In genomic region chr14:72610096-72610830, GRCh38 we compare ENCODE assay signal across 19 cellular contexts.
DNase-seq lines count a peak whose midpoint lies in the region; ATAC-seq, FAIRE-seq and TF ChIP-seq lines count a peak whose summit lies in the region.
"Had no signal": no experiment of that assay in that cellular context is flagged by ENCODE, and none has a peak within 500 bp of the region (broad histone marks: within the 10 kb centered on the region; RNA-seq: fewer than 3 reads in every experiment).

No MANE protein-coding gene starts in this region.

- no peaks in the 10 kb centered on the region for H4K20me1 ChIP-seq in astrocyte (ENCODE audit: insufficient read depth, low read length)
- H4K20me1 ChIP-seq: BLaER1 had no signal

- TF ChIP-seq CTCF in right atrium auricular region (IDR thresholded peaks at IDR 0.05) (no peak), astrocyte (IDR thresholded peaks at IDR 0.05; ENCODE audit: insufficient read depth, low read depth, low read length) (no peak), Calu3 (IDR thresholded peaks at IDR 0.05; ENCODE audit: unreplicated experiment) (no peak), right lobe of liver (IDR thresholded peaks at IDR 0.05) (no peak)

- H3K27ac ChIP-seq in right atrium auricular region (no peak overlapping the region), right cardiac atrium (ENCODE audit: low read length) (no peak overlapping the region), astrocyte (ENCODE audit: low read depth, low read length) (peak overlapping the region; percentile 98), right lobe of liver (no peak overlapping the region)
- H3K27ac ChIP-seq: BLaER1, HL-60, RWPE1 had no signal

- H3K9me3 Mint-ChIP-seq in astrocyte (ENCODE audit: unreplicated experiment) (peaks cover 1% of the 10 kb centered on the region), Calu3 (ENCODE audit: low read depth, unreplicated experiment) (no peaks in the 10 kb centered on the region)
- H3K9me3 Mint-ChIP-seq: CD8-positive, alpha-beta T cell had no signal

- no peak for FAIRE-seq in astrocyte (lab: Jason Lieb, UNC)
- FAIRE-seq: G401.6 had no signal

- CTCF ChIA-PET in Calu3 (lab: Charles Lee), result interaction anchor here (0.6 kb wide), 1 partner anchor 243 kb away, joined by 3 read pairs; no protein-coding TSS in a partner anchor

- H3K4me1 Mint-ChIP-seq in astrocyte (ENCODE audit: low read depth, unreplicated experiment) (peaks cover 33% of the 10 kb centered on the region), Calu3 (ENCODE audit: low read depth, unreplicated experiment) (peaks cover 13% of the 10 kb centered on the region)

- no peaks in the 10 kb centered on the region for H3K9me3 ChIP-seq in right atrium auricular region
- no peaks in the 10 kb centered on the region for H3K9me3 ChIP-seq in right cardiac atrium (ENCODE audit: control insufficient read depth, low read length)
- no peaks in the 10 kb centered on the region for H3K9me3 ChIP-seq in astrocyte (ENCODE audit: insufficient read depth, low read depth, low read length)
- no peaks in the 10 kb centered on the region for H3K9me3 ChIP-seq in right lobe of liver
- H3K9me3 ChIP-seq: BLaER1 had no signal

- peaks cover 0 to 20% of the 10 kb centered on the region in 2 donors for H3K4me1 ChIP-seq in right atrium auricular region
- peaks cover 14% of the 10 kb centered on the region for H3K4me1 ChIP-seq in right cardiac atrium (ENCODE audit: control insufficient read depth, insufficient read depth, low read length)
- H3K4me1 ChIP-seq in astrocyte (ENCODE audit: insufficient read depth, low read length), result peaks cover 46% of the 10 kb centered on the region
- peaks cover 0 to 11% (median 5%) of the 10 kb centered on the region in 4 donors for H3K4me1 ChIP-seq in right lobe of liver

- H2AFZ ChIP-seq in astrocyte (ENCODE audit: low read depth, low read length), result no peak overlapping the region

- no peaks in the 10 kb centered on the region for H3K79me2 ChIP-seq in astrocyte (ENCODE audit: insufficient read depth, low read length)

- WGBS in right cardiac atrium, result 88% methylated on average over 12 of the region's 12 CpGs
- whole genome bisulfite sequencing in right lobe of liver (ENCODE audit: insufficient coverage, low coverage, low lambda C conversion rate, missing lambda C conversion rate), result 100% methylated on average over 1 of the region's 12 CpGs

- H3K4me3 ChIP-seq in right atrium auricular region (no peak overlapping the region), right cardiac atrium (ENCODE audit: low read length) (no peak overlapping the region), astrocyte (ENCODE audit: insufficient read depth, low read depth, low read length) (no peak overlapping the region), right lobe of liver (no peak overlapping the region)
- H3K4me3 ChIP-seq: BLaER1 had no signal

- H3K36me3 Mint-ChIP-seq in astrocyte (ENCODE audit: low read depth, unreplicated experiment) (no peaks in the 10 kb centered on the region), Calu3 (ENCODE audit: insufficient read depth, unreplicated experiment) (no peaks in the 10 kb centered on the region)
- H3K36me3 Mint-ChIP-seq: CD8-positive, alpha-beta T cell had no signal

- no peak for ATAC-seq in right cardiac atrium
- no peak for ATAC-seq in left lobe of liver
- ATAC-seq in right lobe of liver, result no peak
- ATAC-seq: CD8-positive, alpha-beta T cell had no signal

- H3K36me3 ChIP-seq in right atrium auricular region, result no peaks in the 10 kb centered on the region
- no peaks in the 10 kb centered on the region for H3K36me3 ChIP-seq in astrocyte (ENCODE audit: insufficient read depth, low read length)
- no peaks in the 10 kb centered on the region for H3K36me3 ChIP-seq in right lobe of liver
- H3K36me3 ChIP-seq: BLaER1 had no signal

- no peak overlapping the region for H3K4me3 Mint-ChIP-seq in astrocyte (ENCODE audit: unreplicated experiment)
- H3K4me3 Mint-ChIP-seq in Calu3 (ENCODE audit: low read depth, unreplicated experiment), result no peak overlapping the region
- H3K4me3 Mint-ChIP-seq: CD8-positive, alpha-beta T cell had no signal

- H3K9ac ChIP-seq in astrocyte (ENCODE audit: low read length), result no peak overlapping the region
- H3K9ac ChIP-seq: BLaER1 had no signal

- TF ChIP-seq POLR2A in right lobe of liver (IDR thresholded peaks at IDR 0.05), result no peak

- H3K4me2 ChIP-seq in astrocyte (ENCODE audit: low read length), result no peak overlapping the region
- H3K4me2 ChIP-seq: BLaER1 had no signal

- intact Hi-C loops in right cardiac atrium (cut with DNase I) (loop anchor here in 1 of 4 donors (10.0 kb wide), 1 partner anchor 285 kb away; the partner anchor contains the start of gene DPF3), Calu3 (cut with micrococcal nuclease; ENCODE audit: unreplicated experiment) (no loop called here), right lobe of liver (cut with DNase I) (no loop called here)

- H3K27me3 ChIP-seq in right atrium auricular region (no peaks in the 10 kb centered on the region), right cardiac atrium (ENCODE audit: control insufficient read depth, insufficient read depth) (no peaks in the 10 kb centered on the region), astrocyte (ENCODE audit: insufficient read depth, low read length) (no peaks in the 10 kb centered on the region), right lobe of liver (no peaks in the 10 kb centered on the region)
- H3K27me3 ChIP-seq: BLaER1 had no signal

- peak; percentile 46 for DNase-seq in right atrium auricular region (ENCODE audit: low spot score)
- DNase-seq in right cardiac atrium, result no peak
- no peak for DNase-seq in astrocyte (ENCODE audit: low read depth)
- peak; percentile 43 for DNase-seq in left lobe of liver (ENCODE audit: low spot score)
- DNase-seq in ureter (ENCODE audit: low spot score), result peak; percentile 29
- DNase-seq in Calu3, result no peak
- DNase-seq in pons (ENCODE audit: low spot score), result no peak
- no peak for DNase-seq in right lobe of liver
- DNase-seq: 8988T, HCEC 1CT, NCI-H1417, NCI-H1930, NCI-H446 treated with DMSO at 0.1 percent for 48 hours, NCI-H774 had no signal

- H3K27ac Mint-ChIP-seq in astrocyte (ENCODE audit: unreplicated experiment) (no peak overlapping the region), Calu3 (ENCODE audit: unreplicated experiment) (no peak overlapping the region)
- H3K27ac Mint-ChIP-seq: CD8-positive, alpha-beta T cell had no signal

- H3K27me3 Mint-ChIP-seq in astrocyte (ENCODE audit: low read depth, unreplicated experiment) (no peaks in the 10 kb centered on the region), Calu3 (ENCODE audit: unreplicated experiment) (peaks cover 9% of the 10 kb centered on the region)

- BruUV-seq in Calu3 (replicated peaks; lab: Mats Ljungman, UMichigan), result no TSS peak

Comparison
In these comparisons a context has a peak if more than half of its experiments do, and no peak if none do; other contexts are left out.
1. DNase-seq: peak in right atrium auricular region (single experiment), left lobe of liver (single experiment) and ureter (single experiment); none in right cardiac atrium (0 of 3), astrocyte (single experiment), Calu3 (single experiment), pons (single experiment) and right lobe of liver (0 of 3).